10 cellular contexts compared by ENCODE assay signal in the genomic region with DNA sequence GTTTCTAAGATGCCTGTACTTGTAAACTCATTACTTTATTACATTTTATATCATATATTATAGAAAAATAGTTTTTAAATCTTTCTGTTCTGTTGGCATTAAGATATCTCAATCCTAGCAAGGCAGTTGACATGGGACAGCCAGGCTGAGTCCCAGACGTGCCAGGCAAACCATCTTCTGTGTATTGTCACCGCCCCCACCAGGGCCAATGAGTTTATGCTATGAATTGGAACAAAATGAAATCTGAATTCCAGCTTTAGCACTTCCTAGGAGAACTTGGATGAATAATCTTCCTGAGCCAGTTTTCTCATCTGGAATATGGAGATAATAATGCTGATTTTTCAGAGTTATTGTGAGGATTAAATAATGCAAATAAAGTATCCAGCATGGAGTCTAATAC.
DNase-seq lines count a peak whose midpoint lies in the region; ATAC-seq and TF ChIP-seq lines count a peak whose summit lies in the region.
"Had no signal": no experiment of that assay in that cellular context is flagged by ENCODE, and none has a peak within 500 bp of the region (broad histone marks: within the 10 kb centered on the region; RNA-seq: fewer than 3 reads in every experiment).

No MANE protein-coding gene starts in this region.

- in situ Hi-C loops in GM23248 (cut with MboI), result no loop called here

- CTCF ChIA-PET in OCI-LY7 (lab: Charles Lee; ENCODE audit: unreplicated experiment), result no interaction called here

- no peaks in the 10 kb centered on the region for H3K9me2 ChIP-seq in OCI-LY7 (ENCODE audit: insufficient read depth, low read length)
- no peaks in the 10 kb centered on the region for H3K9me2 ChIP-seq in GM23248 (ENCODE audit: insufficient read depth)

- H3K27ac ChIP-seq in OCI-LY7 (ENCODE audit: low read depth, low read length, poor library complexity, severe bottlenecking), result no peak overlapping the region
- H3K27ac ChIP-seq in foreskin keratinocyte, result no peak overlapping the region
- no peak overlapping the region for H3K27ac ChIP-seq in tibial artery
- no peak overlapping the region for H3K27ac ChIP-seq in ovary
- H3K27ac ChIP-seq in GM23248, result no peak overlapping the region
- H3K27ac ChIP-seq: gastrocnemius medialis had no signal

- ATAC-seq in natural killer cell (peak in 1 of 3 donors; percentile 50), foreskin keratinocyte (no peak), HG03175 (IDR thresholded peaks at IDR 0.05; ENCODE audit: unreplicated experiment) (no peak)
- no peak for ATAC-seq in natural killer cell treated with Interleukin-12 subunit alpha and Interleukin-12 subunit beta and Interleukin-15 and Interleukin-18, amount 100 ng/mL, for 72 hours
- ATAC-seq: activated T-cell treated with anti-CD3 and anti-CD28 coated beads, Interleukin-2, amount 50 U/mL, for 72 hours; gastrocnemius medialis had no signal

- H3K9me3 Mint-ChIP-seq in natural killer cell, result no peaks in the 10 kb centered on the region
- no peaks in the 10 kb centered on the region for H3K9me3 Mint-ChIP-seq in natural killer cell treated with Interleukin-12 subunit alpha and Interleukin-12 subunit beta and Interleukin-15 and Interleukin-18, amount 100 ng/mL, for 72 hours
- H3K9me3 Mint-ChIP-seq: activated T-cell treated with anti-CD3 and anti-CD28 coated beads, Interleukin-2, amount 50 U/mL, for 72 hours had no signal

- peaks cover 7% of the 10 kb centered on the region for H3K27me3 ChIP-seq in foreskin keratinocyte
- H3K27me3 ChIP-seq in tibial artery, result peaks cover 0 to 3% of the 10 kb centered on the region in 2 donors
- no peaks in the 10 kb centered on the region for H3K27me3 ChIP-seq in ovary
- H3K27me3 ChIP-seq in GM23248 (replicated peaks; ENCODE audit: insufficient read depth), result 0 out of 2 replicates have a peak, but pooled peaks cover 10% of the 10 kb centered on the region
- H3K27me3 ChIP-seq: gastrocnemius medialis had no signal

- no peaks in the 10 kb centered on the region for H3K36me3 Mint-ChIP-seq in natural killer cell
- no peaks in the 10 kb centered on the region for H3K36me3 Mint-ChIP-seq in natural killer cell treated with Interleukin-12 subunit alpha and Interleukin-12 subunit beta and Interleukin-15 and Interleukin-18, amount 100 ng/mL, for 72 hours

- BruUV-seq in OCI-LY7 (replicated peaks; lab: Mats Ljungman, UMichigan), result no TSS peak

- TF ChIP-seq CTCF in natural killer cell (IDR thresholded peaks at IDR 0.05) (peak; percentile 16), OCI-LY7 (conservative IDR thresholded peaks at IDR 0.05; ENCODE audit: low read length) (peak; percentile 61), foreskin keratinocyte (conservative IDR thresholded peaks at IDR 0.05) (peak; percentile 56), tibial artery (IDR thresholded peaks at IDR 0.05) (peak; percentile 38 to 39), ovary (IDR thresholded peaks at IDR 0.05) (no peak)

- TF ChIP-seq POLR2A in ovary (IDR thresholded peaks at IDR 0.05), result no peak

- intact Hi-C loops in natural killer cell (cut with micrococcal nuclease), result loop anchor here (5.0 kb wide), 1 partner anchor 180 kb away; no protein-coding TSS in a partner anchor
- intact Hi-C loops in OCI-LY7 (cut with micrococcal nuclease; ENCODE audit: unreplicated experiment), result no loop called here
- intact Hi-C loops in tibial artery (cut with DNase I; ENCODE audit: low total_unique reads), result loop anchor here (10.0 kb wide), 1 partner anchor 178 kb away; no protein-coding TSS in a partner anchor
- intact Hi-C loops in ovary (cut with DNase I), result no loop called here

- no peaks in the 10 kb centered on the region for H3F3A ChIP-seq in GM23248 (ENCODE audit: insufficient read depth)

- peaks cover 7 to 16% of the 10 kb centered on the region in 2 donors for H3K27me3 Mint-ChIP-seq in natural killer cell (ENCODE audit: low read depth in 2 of 2)
- peaks cover 6 to 17% of the 10 kb centered on the region in 2 donors for H3K27me3 Mint-ChIP-seq in natural killer cell treated with Interleukin-12 subunit alpha and Interleukin-12 subunit beta and Interleukin-15 and Interleukin-18, amount 100 ng/mL, for 72 hours

- no peaks in the 10 kb centered on the region for H3K4me1 Mint-ChIP-seq in natural killer cell
- H3K4me1 Mint-ChIP-seq in natural killer cell treated with Interleukin-12 subunit alpha and Interleukin-12 subunit beta and Interleukin-15 and Interleukin-18, amount 100 ng/mL, for 72 hours (ENCODE audit: low read depth in 2 of 2), result no peaks in the 10 kb centered on the region

- no peak overlapping the region for H3K4me3 Mint-ChIP-seq in natural killer cell
- no peak overlapping the region for H3K4me3 Mint-ChIP-seq in natural killer cell treated with Interleukin-12 subunit alpha and Interleukin-12 subunit beta and Interleukin-15 and Interleukin-18, amount 100 ng/mL, for 72 hours
- H3K4me3 Mint-ChIP-seq: activated T-cell treated with anti-CD3 and anti-CD28 coated beads, Interleukin-2, amount 50 U/mL, for 72 hours had no signal

- H3K4me2 ChIP-seq in OCI-LY7 (ENCODE audit: low read length) (no peak overlapping the region), GM23248 (ENCODE audit: unreplicated experiment) (no peak overlapping the region)

- no peak overlapping the region for H3K9ac ChIP-seq in GM23248

- H3K79me2 ChIP-seq in OCI-LY7 (ENCODE audit: insufficient read depth, low read depth, low read length), result no peaks in the 10 kb centered on the region
- H3K79me2 ChIP-seq in GM23248 (ENCODE audit: insufficient read depth), result no peaks in the 10 kb centered on the region

- no peaks in the 10 kb centered on the region for H3K4me1 ChIP-seq in OCI-LY7 (ENCODE audit: insufficient read depth, low read length, poor library complexity, severe bottlenecking)
- H3K4me1 ChIP-seq in foreskin keratinocyte, result no peaks in the 10 kb centered on the region
- no peaks in the 10 kb centered on the region for H3K4me1 ChIP-seq in tibial artery
- no peaks in the 10 kb centered on the region for H3K4me1 ChIP-seq in ovary (ENCODE audit: insufficient read depth)
- no peaks in the 10 kb centered on the region for H3K4me1 ChIP-seq in GM23248 (ENCODE audit: insufficient read depth)
- H3K4me1 ChIP-seq: gastrocnemius medialis had no signal

- H3K36me3 ChIP-seq in OCI-LY7 (ENCODE audit: insufficient read depth, low read length) (no peaks in the 10 kb centered on the region), tibial artery (no peaks in the 10 kb centered on the region), ovary (no peaks in the 10 kb centered on the region), GM23248 (ENCODE audit: low read depth) (no peaks in the 10 kb centered on the region)
- H3K36me3 ChIP-seq: gastrocnemius medialis had no signal

- H2AFZ ChIP-seq in OCI-LY7 (ENCODE audit: low read length) (no peak overlapping the region), GM23248 (no peak overlapping the region)

- 39 to 47% (median 40%) methylated on average over 2 of the region's 2 CpGs for WGBS in ovary, 3 donors
- 2 to 6% methylated on average over 2 of the region's 2 CpGs for WGBS in GM23248 (ENCODE audit: low coverage in 1 of 2, low lambda C conversion rate in 2 of 2, missing lambda C conversion rate in 2 of 2), 2 experiments

- H3K4me3 ChIP-seq in OCI-LY7 (ENCODE audit: low read depth, low read length, poor library complexity, severe bottlenecking), result no peak overlapping the region
- H3K4me3 ChIP-seq in tibial artery, result no peak overlapping the region
- no peak overlapping the region for H3K4me3 ChIP-seq in ovary
- no peak overlapping the region for H3K4me3 ChIP-seq in GM23248
- H3K4me3 ChIP-seq: gastrocnemius medialis had no signal

- POLR2A ChIA-PET in OCI-LY7 (lab: Charles Lee), result interaction anchor here (1.6 kb wide), 1 partner anchor 15 kb away, joined by 5 read pairs; no protein-coding TSS in a partner anchor

- H4K20me1 ChIP-seq in OCI-LY7 (ENCODE audit: insufficient read depth, low read length) (no peaks in the 10 kb centered on the region), GM23248 (ENCODE audit: insufficient read depth) (no peaks in the 10 kb centered on the region)

- H3K9me3 ChIP-seq in OCI-LY7 (ENCODE audit: low read length) (no peaks in the 10 kb centered on the region), tibial artery (no peaks in the 10 kb centered on the region), ovary (no peaks in the 10 kb centered on the region), GM23248 (ENCODE audit: low read depth) (no peaks in the 10 kb centered on the region)
- H3K9me3 ChIP-seq: gastrocnemius medialis had no signal

- TF ChIP-seq EP300 in ovary (IDR thresholded peaks at IDR 0.05), result no peak

- H3K27ac Mint-ChIP-seq in natural killer cell, result no peak overlapping the region
- no peak overlapping the region for H3K27ac Mint-ChIP-seq in natural killer cell treated with Interleukin-12 subunit alpha and Interleukin-12 subunit beta and Interleukin-15 and Interleukin-18, amount 100 ng/mL, for 72 hours
- H3K27ac Mint-ChIP-seq: activated T-cell treated with anti-CD3 and anti-CD28 coated beads, Interleukin-2, amount 50 U/mL, for 72 hours had no signal

- no peak for DNase-seq in natural killer cell
- no peak for DNase-seq in natural killer cell treated with Interleukin-12 subunit alpha and Interleukin-12 subunit beta and Interleukin-15 and Interleukin-18, amount 100 ng/mL, for 72 hours (ENCODE audit: low spot score)
- peak; percentile 28 for DNase-seq in OCI-LY7 (ENCODE audit: low spot score)
- no peak for DNase-seq in foreskin keratinocyte
- DNase-seq in tibial artery, result peak in 1 of 2 donors; percentile 40
- DNase-seq in ovary, result no peak
- no peak for DNase-seq in GM23248

Comparison
In these comparisons a context has a peak if more than half of its experiments do, and no peak if none do; other contexts are left out.
1. CTCF ChIP-seq: peak in natural killer cell (single experiment), OCI-LY7 (single experiment), foreskin keratinocyte (single experiment) and tibial artery (2 of 2); none in ovary (0 of 3).
2. intact Hi-C loops: an anchor here in natural killer cell (5.0 kb wide) and tibial artery (10.0 kb wide); none called in OCI-LY7 and ovary.